Comparison of ENCODE assay signal across 19 cellular contexts in the genomic region with DNA sequence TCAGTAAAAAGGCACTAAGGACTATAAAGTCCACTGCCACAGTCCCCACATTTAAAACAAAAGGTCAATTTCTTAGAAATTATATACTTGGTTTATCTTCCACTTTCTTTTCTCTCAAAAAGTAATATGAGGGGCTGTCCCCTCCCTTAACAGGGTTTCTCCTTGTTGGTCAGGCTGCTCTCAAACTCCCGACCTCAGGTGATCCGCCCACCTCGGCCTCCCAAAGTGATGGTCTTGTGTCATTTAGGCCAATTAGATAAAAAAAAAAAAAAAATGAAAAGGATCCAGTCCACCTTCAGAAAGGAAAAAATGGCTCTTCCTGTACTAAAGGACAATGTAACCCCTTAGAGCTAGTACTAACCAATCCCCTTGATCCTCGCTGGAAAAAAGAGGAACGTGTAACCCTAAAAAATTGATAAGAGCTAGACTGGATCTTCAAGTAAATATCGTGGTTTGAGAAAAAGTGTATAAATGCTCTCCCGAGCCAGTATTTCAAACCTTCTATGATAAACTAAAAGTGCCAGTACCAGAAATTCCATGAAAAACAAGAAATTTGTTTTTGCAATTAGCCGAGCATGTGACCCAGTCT. TPM values are rescaled to one million over a fixed set of nuclear protein-coding genes. Genes with fewer than 3 reads are reported as not detected.
"Had no signal": no experiment of that assay in that cellular context is flagged by ENCODE, and none has a peak within 500 bp of the region (broad histone marks: within the 10 kb centered on the region; RNA-seq: fewer than 3 reads in every experiment).

No MANE protein-coding gene starts in this region.

- H3K36me3 Mint-ChIP-seq: activated naive CD4-positive, alpha-beta T cell treated with anti-CD3 and anti-CD28 coated beads, Interleukin-2, amount 50 U/mL, for 72 hours; type B pancreatic cell had no signal

- H3K36me3 ChIP-seq: lower lobe of right lung, right atrium auricular region had no signal

- H3K27ac ChIP-seq: body of pancreas, coronary artery, lower lobe of right lung, right atrium auricular region had no signal

- DNase-seq: activated CD4-positive, alpha-beta T cell treated with anti-CD3 and anti-CD28 coated beads, Interleukin-2, amount 50 U/mL, for 4 hours; activated CD4-positive, CD25-positive, alpha-beta regulatory T cell treated with anti-CD3 and anti-CD28 coated beads, Interleukin-2, amount 50 U/mL, for 72 hours; amniotic stem cell; body of pancreas; central memory CD4-positive, alpha-beta T cell; effector CD4-positive, alpha-beta T cell; foreskin melanocyte; left cardiac atrium; lower lobe of right lung; naive B cell; posterior cingulate gyrus; T-helper 1 cell had no signal

- H3K4me1 ChIP-seq: body of pancreas, lower lobe of right lung, right atrium auricular region had no signal

- H3K4me3 ChIP-seq: body of pancreas, coronary artery, lower lobe of right lung, right atrium auricular region, skin epidermis had no signal

- H3K27me3 ChIP-seq: body of pancreas, right atrium auricular region had no signal

- ATAC-seq: body of pancreas, left cardiac atrium, lower lobe of right lung had no signal

- H3K4me3 Mint-ChIP-seq: type B pancreatic cell had no signal

- H3K9me3 ChIP-seq: body of pancreas, lower lobe of right lung, right atrium auricular region had no signal

- H3K9me3 Mint-ChIP-seq: activated T-helper 2 cell treated with anti-CD3 and anti-CD28 coated beads, Interferon-gamma antibody, Interleukin-2, Interleukin-4, amounts not matched to agents 10 μg/mL and 5 μg/mL and 100 μg/mL, durations not matched to agents 14 hours and 24 hours and 36 hours; type B pancreatic cell had no signal

- H3K27ac Mint-ChIP-seq: activated naive CD4-positive, alpha-beta T cell treated with anti-CD3 and anti-CD28 coated beads, Interleukin-2, amount 50 U/mL, for 72 hours; activated T-helper 2 cell treated with anti-CD3 and anti-CD28 coated beads, Interferon-gamma antibody, Interleukin-2, Interleukin-4, amounts not matched to agents 10 μg/mL and 5 μg/mL and 100 μg/mL, durations not matched to agents 14 hours and 24 hours and 36 hours; type B pancreatic cell had no signal

RNA-seq across cellular contexts. Expression of a gene that starts 9.0 kb away (rescaled TPM):
- total RNA-seq: body of pancreas, endothelial cell of umbilical vein, left cardiac atrium, right atrium auricular region had no signal
- polyA plus RNA-seq: endothelial cell of umbilical vein had no signal
